ENCODE assay signal across 16 cellular contexts in genomic region chr12:10936495-10936894, GRCh38. TPM values are rescaled to one million over a fixed set of nuclear protein-coding genes. Genes with fewer than 3 reads are reported as not detected.
DNase-seq lines count a peak whose midpoint lies in the region; ATAC-seq and TF ChIP-seq lines count a peak whose summit lies in the region.
"Had no signal": no experiment of that assay in that cellular context is flagged by ENCODE, and none has a peak within 500 bp of the region (broad histone marks: within the 10 kb centered on the region; RNA-seq: fewer than 3 reads in every experiment).

No MANE protein-coding gene starts in this region.

- peaks cover 18% of the 10 kb centered on the region for H3K4me1 ChIP-seq in Karpas-422 (ENCODE audit: low read length)

- H3K27ac Mint-ChIP-seq in memory B cell: peak overlapping the region; percentile 8
- no peak overlapping the region for H3K27ac Mint-ChIP-seq in stimulated activated memory B cell treated with anti-CD40 and anti-IgM and Interleukin-4, amounts not matched to agents 10 μg/mL and 1 μg/mL and 100 μg/mL, for 72 hours
- H3K27ac Mint-ChIP-seq in natural killer cell: no peak overlapping the region
- H3K27ac Mint-ChIP-seq: B cell; CD4-positive, alpha-beta T cell; GM23338; H9 had no signal

- no peak overlapping the region for H3K4me3 ChIP-seq in Karpas-422 (ENCODE audit: low read length)
- H3K4me3 ChIP-seq: GM23338 had no signal

- H3K27ac ChIP-seq in Karpas-422 (ENCODE audit: low read length): peak overlapping the region; percentile 65

- H2AFZ ChIP-seq in Karpas-422 (ENCODE audit: low read length): no peak overlapping the region
- H2AFZ ChIP-seq: GM23338 had no signal

- H3K36me3 ChIP-seq in Karpas-422 (ENCODE audit: insufficient read depth, low read length): no peaks in the 10 kb centered on the region

- peak overlapping the region; percentile 28 for H3K4me2 ChIP-seq in Karpas-422 (ENCODE audit: low read depth, low read length, poor library complexity, severe bottlenecking)
- H3K4me2 ChIP-seq: GM23338 had no signal

- no peaks in the 10 kb centered on the region for H3K27me3 ChIP-seq in Karpas-422 (ENCODE audit: low read length)

- H3K27me3 Mint-ChIP-seq in memory B cell (no peaks in the 10 kb centered on the region), natural killer cell (ENCODE audit: low read depth in 2 of 2) (no peaks in the 10 kb centered on the region)
- H3K27me3 Mint-ChIP-seq in stimulated activated memory B cell treated with anti-CD40 and anti-IgM and Interleukin-4, amounts not matched to agents 10 μg/mL and 1 μg/mL and 100 μg/mL, for 72 hours: no peaks in the 10 kb centered on the region
- H3K27me3 Mint-ChIP-seq: B cell; CD4-positive, alpha-beta T cell had no signal

- no peak for TF ChIP-seq CTCF in natural killer cell (IDR thresholded peaks at IDR 0.05)

- H3K9me3 ChIP-seq in Karpas-422 (ENCODE audit: low read length): no peaks in the 10 kb centered on the region

- H3K4me1 Mint-ChIP-seq in memory B cell: peaks cover 2% of the 10 kb centered on the region
- H3K4me1 Mint-ChIP-seq in stimulated activated memory B cell treated with anti-CD40 and anti-IgM and Interleukin-4, amounts not matched to agents 10 μg/mL and 1 μg/mL and 100 μg/mL, for 72 hours: no peaks in the 10 kb centered on the region
- peaks cover 4 to 6% of the 10 kb centered on the region in 2 donors for H3K4me1 Mint-ChIP-seq in natural killer cell
- H3K4me1 Mint-ChIP-seq: B cell had no signal

- H3K9me2 ChIP-seq in Karpas-422 (replicated peaks; ENCODE audit: insufficient read depth, low read length): no peaks in the 10 kb centered on the region

- no peaks in the 10 kb centered on the region for H3K9me3 Mint-ChIP-seq in memory B cell
- H3K9me3 Mint-ChIP-seq in stimulated activated memory B cell treated with anti-CD40 and anti-IgM and Interleukin-4, amounts not matched to agents 10 μg/mL and 1 μg/mL and 100 μg/mL, for 72 hours: no peaks in the 10 kb centered on the region
- no peaks in the 10 kb centered on the region for H3K9me3 Mint-ChIP-seq in natural killer cell
- H3K9me3 Mint-ChIP-seq: CD4-positive, alpha-beta T cell; GM23338; H9 had no signal

- peak; percentile 77 for ATAC-seq in GM18868 (IDR thresholded peaks at IDR 0.05; ENCODE audit: unreplicated experiment)
- no peak for ATAC-seq in memory B cell (ENCODE audit: low read depth)
- ATAC-seq in stimulated activated memory B cell treated with anti-CD40 and anti-IgM and Interleukin-4, amounts not matched to agents 10 μg/mL and 1 μg/mL and 100 μg/mL, for 72 hours: no peak
- ATAC-seq in natural killer cell: no peak

- intact Hi-C loops in natural killer cell (cut with micrococcal nuclease): no loop called here

- no peak overlapping the region for H3K9ac ChIP-seq in Karpas-422 (ENCODE audit: low read length)

- DNase-seq in Karpas-422 (peak; percentile 47), MV-4-11 (lab: John Stamatoyannopoulos, UW) (peak; percentile 56), memory B cell (ENCODE audit: low spot score in 2 of 2) (no peak), natural killer cell (no peak)
- no peak for DNase-seq in stimulated activated CD4-positive, alpha-beta T cell treated with anti-CD3 and anti-CD28 coated beads, Interleukin-2, amount 100 ng/mL, for 48 hours
- DNase-seq: C1 segment of cervical spinal cord; Calu3; CD4-positive, alpha-beta T cell; DMS 273 treated with DMSO at 0.1 percent for 48 hours; DMS79; H9 had no signal

- H3K36me3 Mint-ChIP-seq in memory B cell: peaks cover 4% of the 10 kb centered on the region
- no peaks in the 10 kb centered on the region for H3K36me3 Mint-ChIP-seq in stimulated activated memory B cell treated with anti-CD40 and anti-IgM and Interleukin-4, amounts not matched to agents 10 μg/mL and 1 μg/mL and 100 μg/mL, for 72 hours
- H3K36me3 Mint-ChIP-seq in natural killer cell: no peaks in the 10 kb centered on the region

- peaks cover 20% of the 10 kb centered on the region for H3K79me2 ChIP-seq in Karpas-422 (ENCODE audit: low read length)

- no peaks in the 10 kb centered on the region for H4K20me1 ChIP-seq in Karpas-422 (ENCODE audit: insufficient read depth, low read depth, low read length)

- H3K4me3 Mint-ChIP-seq in memory B cell: no peak overlapping the region
- no peak overlapping the region for H3K4me3 Mint-ChIP-seq in stimulated activated memory B cell treated with anti-CD40 and anti-IgM and Interleukin-4, amounts not matched to agents 10 μg/mL and 1 μg/mL and 100 μg/mL, for 72 hours
- no peak overlapping the region for H3K4me3 Mint-ChIP-seq in natural killer cell
- H3K4me3 Mint-ChIP-seq: B cell; CD4-positive, alpha-beta T cell; GM23338; H9 had no signal

RNA-seq across cellular contexts. Expression of gene TAS2R14, which starts 2.6 kb away (rescaled TPM):
- 3.9 and 12.6 TPM in 2 replicates for total RNA-seq in Karpas-422 (2014; rRNA removed; shearing (Covaris generic); ENCODE audit: low replicate concordance)
- total RNA-seq in natural killer cell: 1 to 10 TPM; 3.6 to 4.8 (median 4.4) TPM

RNA-seq across cellular contexts. Expression of gene PRH2, which starts 7.5 kb away (rescaled TPM):
- total RNA-seq in Karpas-422 (2014; rRNA removed; shearing (Covaris generic); ENCODE audit: low replicate concordance): not detected in 2 replicates
- total RNA-seq in natural killer cell: 1 to 10 TPM in 1 of 3 donors, not detected in 2; 1.0 TPM
- total RNA-seq: B cell; Calu3; CD4-positive, alpha-beta T cell; G401; H9 had no signal

RNA-seq across cellular contexts. Expression of gene TAS2R13, which starts 27.1 kb away (rescaled TPM):
- total RNA-seq in Karpas-422 (2014; rRNA removed; shearing (Covaris generic); ENCODE audit: low replicate concordance): 3.2 and 8.9 TPM in 2 replicates
- total RNA-seq in natural killer cell: 1 to 10 TPM; 1.6 to 2.5 (median 2.0) TPM
- total RNA-seq: G401 had no signal

RNA-seq across cellular contexts. Expression of gene TAS2R50, which starts 50.2 kb away (rescaled TPM):
- 3.9 and 12.0 TPM in 2 replicates for total RNA-seq in Karpas-422 (2014; rRNA removed; shearing (Covaris generic); ENCODE audit: low replicate concordance)
- total RNA-seq in natural killer cell: 1 to 10 TPM in 2 of 3 donors, under 1 TPM in 1; 0.88 to 3.0 (median 2.0) TPM
- total RNA-seq: G401 had no signal

RNA-seq across cellular contexts. Expression of gene PRH1, which starts 52.4 kb away (rescaled TPM):
- total RNA-seq in Karpas-422 (2014; rRNA removed; shearing (Covaris generic); ENCODE audit: low replicate concordance): 27.7 and 64.5 TPM in 2 replicates
- 10 to 100 TPM; 35.1 to 46.1 (median 40.6) TPM for total RNA-seq in natural killer cell

Comparison
In these comparisons a context has a peak if more than half of its experiments do, and no peak if none do; other contexts are left out.
1. DNase-seq: peak in Karpas-422 (single experiment) and MV-4-11 (single experiment); none in memory B cell (0 of 2), natural killer cell (single experiment) and stimulated activated CD4-positive, alpha-beta T cell treated with anti-CD3 and anti-CD28 coated beads, Interleukin-2, amount 100 ng/mL, for 48 hours (0 of 2).